ENCODE assay signal across 8 cellular contexts in genomic region chr16:57478396-57479024, GRCh38. TPM values are rescaled to one million over a fixed set of nuclear protein-coding genes. Genes with fewer than 3 reads are reported as not detected.
DNase-seq lines count a peak whose midpoint lies in the region; ATAC-seq and TF ChIP-seq lines count a peak whose summit lies in the region.
"Had no signal": no experiment of that assay in that cellular context is flagged by ENCODE, and none has a peak within 500 bp of the region (broad histone marks: within the 10 kb centered on the region; RNA-seq: fewer than 3 reads in every experiment).

No MANE protein-coding gene starts in this region.

- H3K27me3 ChIP-seq in right cardiac atrium (ENCODE audit: control insufficient read depth, insufficient read depth) = no peaks in the 10 kb centered on the region
- H3K27me3 ChIP-seq in suprapubic skin = no peaks in the 10 kb centered on the region
- H3K27me3 ChIP-seq: SJCRH30 had no signal

- no peak overlapping the region for H3K27ac ChIP-seq in right cardiac atrium (ENCODE audit: low read length)
- no peak overlapping the region for H3K27ac ChIP-seq in suprapubic skin
- H3K27ac ChIP-seq: SJCRH30 had no signal

- no peaks in the 10 kb centered on the region for H3K9me3 ChIP-seq in right cardiac atrium (ENCODE audit: control insufficient read depth, low read length)
- H3K9me3 ChIP-seq in suprapubic skin = no peaks in the 10 kb centered on the region
- H3K9me3 ChIP-seq: SJCRH30 had no signal

- no peak for ATAC-seq in right cardiac atrium

- intact Hi-C loops in right cardiac atrium (cut with DNase I) = no loop called here

- TF ChIP-seq EP300 in suprapubic skin (IDR thresholded peaks at IDR 0.05) = no peak

- 56% methylated on average over 8 of the region's 8 CpGs for WGBS in right cardiac atrium
- 69% methylated on average over 6 of the region's 8 CpGs for WGBS in suprapubic skin

- H3K4me1 ChIP-seq in right cardiac atrium (ENCODE audit: control insufficient read depth, insufficient read depth, low read length) (peaks cover 22% of the 10 kb centered on the region), suprapubic skin (peaks cover 51% of the 10 kb centered on the region)
- H3K4me1 ChIP-seq: SJCRH30 had no signal

- TF ChIP-seq CTCF in WI38 (IDR thresholded peaks at IDR 0.05; ENCODE audit: low read depth, low read length) = no peak
- TF ChIP-seq CTCF in suprapubic skin (IDR thresholded peaks at IDR 0.05) = no peak

- no peak for TF ChIP-seq POLR2A in suprapubic skin (IDR thresholded peaks at IDR 0.05)

- H3K4me3 ChIP-seq in WI38 (ENCODE audit: low read depth, low read length) (peak overlapping the region; percentile 62), right cardiac atrium (ENCODE audit: low read length) (peak overlapping the region; percentile 36), suprapubic skin (peak overlapping the region; percentile 49)

- DNase-seq in right cardiac atrium (no peak), suprapubic skin (ENCODE audit: low spot score in 2 of 2) (no peak), GM19240 (ENCODE audit: insufficient read length, low spot score) (no peak), anterior cingulate cortex (lab: John Stamatoyannopoulos, UW) (no peak)
- DNase-seq: NCI-H1436 treated with DMSO at 0.1 percent for 48 hours; SJCRH30; stimulated activated CD4-positive, alpha-beta T cell treated with anti-CD3 and anti-CD28 coated beads, Interleukin-1b, Interleukin-23, amount 100 ng/mL, for 48 hours had no signal

- H3K36me3 ChIP-seq in suprapubic skin = peaks cover 24% of the 10 kb centered on the region
- H3K36me3 ChIP-seq: SJCRH30 had no signal

RNA-seq across cellular contexts. Expression of gene DOK4, which starts 7.8 kb away (rescaled TPM):
- total RNA-seq in right cardiac atrium = 10 to 100 TPM; 15.1 to 19.4 (median 16.5) TPM
- polyA plus RNA-seq in right cardiac atrium = 12.2 TPM
- total RNA-seq in suprapubic skin = 10 to 100 TPM; 29.8 to 66.8 (median 51.3) TPM

RNA-seq across cellular contexts. Expression of gene POLR2C, which starts 16.0 kb away (rescaled TPM):
- total RNA-seq in right cardiac atrium = 10 to 100 TPM; 36.9 to 47.7 (median 42.0) TPM
- polyA plus RNA-seq in right cardiac atrium = 36.8 TPM
- total RNA-seq in suprapubic skin = 10 to 100 TPM; 65.0 to 80.3 (median 72.0) TPM

RNA-seq across cellular contexts. Expression of gene COQ9, which starts 31.2 kb away (rescaled TPM):
- total RNA-seq in right cardiac atrium (100 to 1,000 TPM in 3 of 4 donors, 10 to 100 TPM in 1; 91.8 to 142 (median 134) TPM), suprapubic skin (10 to 100 TPM; 45.7 to 60.1 (median 48.8) TPM)
- polyA plus RNA-seq in right cardiac atrium = 206 TPM

RNA-seq across cellular contexts. Expression of gene CIAPIN1, which starts 31.3 kb away (rescaled TPM):
- total RNA-seq in right cardiac atrium (10 to 100 TPM; 40.2 to 63.2 (median 55.5) TPM), suprapubic skin (10 to 100 TPM; 32.2 to 40.0 (median 35.7) TPM)
- polyA plus RNA-seq in right cardiac atrium = 32.1 TPM

RNA-seq across cellular contexts. Expression of gene CCDC102A, which starts 57.9 kb away (rescaled TPM):
- 10 to 100 TPM in 3 of 4 donors, 1 to 10 TPM in 1; 7.6 to 15.4 (median 11.0) TPM for total RNA-seq in right cardiac atrium
- polyA plus RNA-seq in right cardiac atrium = 9.0 TPM
- 10 to 100 TPM in 1 of 4 donors, 1 to 10 TPM in 3; 7.1 to 11.5 (median 8.5) TPM for total RNA-seq in suprapubic skin
